16 cellular contexts compared by ENCODE assay signal in the genomic region with DNA sequence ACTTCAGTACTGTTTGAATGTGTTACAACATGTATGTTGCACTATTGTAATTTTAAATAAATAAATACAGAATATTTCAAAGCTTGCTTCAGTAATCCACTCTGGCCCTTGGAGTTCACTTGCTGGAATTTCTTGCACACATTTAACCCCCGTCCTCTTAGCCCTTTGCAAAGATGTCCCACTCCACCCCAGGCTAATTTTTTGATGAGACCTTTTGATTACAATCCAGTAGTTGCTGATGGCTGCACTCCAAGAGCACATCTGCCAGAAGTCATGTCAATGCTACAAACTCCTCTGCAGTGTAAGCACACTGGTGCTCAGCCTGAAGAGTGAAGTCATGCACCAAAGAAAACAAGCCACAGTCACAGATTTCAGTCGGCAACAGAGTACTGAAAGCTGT. TPM values are rescaled to one million over a fixed set of nuclear protein-coding genes. Genes with fewer than 3 reads are reported as not detected.
DNase-seq lines count a peak whose midpoint lies in the region; ATAC-seq and TF ChIP-seq lines count a peak whose summit lies in the region.
"Had no signal": no experiment of that assay in that cellular context is flagged by ENCODE, and none has a peak within 500 bp of the region (broad histone marks: within the 10 kb centered on the region; RNA-seq: fewer than 3 reads in every experiment).

No MANE protein-coding gene starts in this region.

- DNase-seq in HCEC 1CT (peak; percentile 6), RWPE1 (ENCODE audit: low spot score) (no peak), fibroblast of gingiva (ENCODE audit: low read depth) (peak; percentile 92), mesenteric fat pad (ENCODE audit: low spot score) (peak; percentile 8), NCI-H2081 (lab: John Stamatoyannopoulos, UW) (no peak), NCI-H524 (lab: John Stamatoyannopoulos, UW) (no peak), occipital lobe (lab: John Stamatoyannopoulos, UW) (no peak)
- DNase-seq in activated naive CD4-positive, alpha-beta T cell treated with anti-CD3 and anti-CD28 coated beads, Interleukin-2, amount 50 U/mL, for 72 hours (ENCODE audit: low spot score in 2 of 2), result no peak
- DNase-seq: DMS 273 treated with DMSO at 0.1 percent for 48 hours, H9, NCI-H1092, NCI-H2107, NCI-H748 treated with DMSO at 0.1 percent for 48 hours, SHP77 treated with DMSO at 0.1 percent for 48 hours had no signal

- POLR2A ChIA-PET in RWPE1 (lab: Yijun Ruan, JAX; ENCODE audit: low non-redundant PET), result no interaction called here

- H3K27ac Mint-ChIP-seq in activated naive CD4-positive, alpha-beta T cell treated with anti-CD3 and anti-CD28 coated beads, Interleukin-2, amount 50 U/mL, for 72 hours, result no peak overlapping the region
- H3K27ac Mint-ChIP-seq: H9, IgD-negative memory B cell had no signal

- ATAC-seq in activated naive CD4-positive, alpha-beta T cell treated with anti-CD3 and anti-CD28 coated beads, Interleukin-2, amount 50 U/mL, for 72 hours, result no peak

- CTCF ChIA-PET in RWPE1 (lab: Yijun Ruan, JAX), result interaction anchor here (0.7 kb wide), 1 partner anchor 563 kb away, joined by 3 read pairs; no protein-coding TSS in a partner anchor

- no peaks in the 10 kb centered on the region for H3K9me3 Mint-ChIP-seq in activated naive CD4-positive, alpha-beta T cell treated with anti-CD3 and anti-CD28 coated beads, Interleukin-2, amount 50 U/mL, for 72 hours
- H3K9me3 Mint-ChIP-seq: H9, IgD-negative memory B cell had no signal

- no peak for TF ChIP-seq CTCF in RWPE1 (conservative IDR thresholded peaks at IDR 0.05; ENCODE audit: low read depth)

- peak overlapping the region; percentile 19; the same call in 1 of the 2 replicates for H3K27ac ChIP-seq in RWPE1
- H3K27ac ChIP-seq: BLaER1 treated with 17β-estradiol and CSF1 and Interleukin-3, amounts not matched to agents 10 nM and 100 nM had no signal

- peaks cover 0 to 6% of the 10 kb centered on the region in 2 donors for H3K36me3 Mint-ChIP-seq in activated naive CD4-positive, alpha-beta T cell treated with anti-CD3 and anti-CD28 coated beads, Interleukin-2, amount 50 U/mL, for 72 hours
- H3K36me3 Mint-ChIP-seq: IgD-negative memory B cell had no signal

RNA-seq across cellular contexts. Expression of a gene that starts 4.6 kb away (rescaled TPM):
- total RNA-seq in mesenteric fat pad, result 43.5 TPM
- total RNA-seq in activated naive CD4-positive, alpha-beta T cell treated with anti-CD3 and anti-CD28 coated beads, Interleukin-2, amount 50 U/mL, for 72 hours, result 10 to 100 TPM; 11.2 to 27.0 TPM
- total RNA-seq in occipital lobe, result 32.1 TPM

RNA-seq across cellular contexts. Expression of a gene that starts 35.2 kb away (rescaled TPM):
- total RNA-seq in mesenteric fat pad, result not detected
- not detected for total RNA-seq in activated naive CD4-positive, alpha-beta T cell treated with anti-CD3 and anti-CD28 coated beads, Interleukin-2, amount 50 U/mL, for 72 hours
- 0.78 TPM for total RNA-seq in occipital lobe

Comparison
In these comparisons a context has a peak if more than half of its experiments do, and no peak if none do; other contexts are left out.
1. DNase-seq: peak in HCEC 1CT (single experiment), fibroblast of gingiva (single experiment) and mesenteric fat pad (single experiment); none in RWPE1 (single experiment), NCI-H2081 (0 of 2), NCI-H524 (0 of 2), activated naive CD4-positive, alpha-beta T cell treated with anti-CD3 and anti-CD28 coated beads, Interleukin-2, amount 50 U/mL, for 72 hours (0 of 2) and occipital lobe (single experiment).